Comparison of ENCODE assay signal across 9 cellular contexts in the genomic region with DNA sequence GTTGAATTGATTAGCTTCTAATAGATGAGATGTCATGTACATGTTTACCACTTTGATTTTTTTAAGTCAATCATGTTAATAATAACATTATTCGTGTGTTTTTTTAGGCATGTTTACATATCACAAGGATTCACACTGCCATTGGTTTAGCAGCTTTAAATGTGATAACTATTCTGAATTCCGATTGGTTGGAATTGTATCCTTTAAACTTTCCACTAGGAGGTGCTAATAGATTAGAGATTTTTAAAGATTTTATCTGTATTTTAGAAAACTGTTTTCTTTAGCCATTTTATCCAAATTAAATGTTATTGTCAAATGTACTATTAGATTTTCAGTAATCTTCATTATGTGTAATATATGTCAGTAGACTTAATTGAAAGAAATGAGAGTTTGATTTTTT.
DNase-seq lines count a peak whose midpoint lies in the region; ATAC-seq and TF ChIP-seq lines count a peak whose summit lies in the region.
"Had no signal": no experiment of that assay in that cellular context is flagged by ENCODE, and none has a peak within 500 bp of the region (broad histone marks: within the 10 kb centered on the region; RNA-seq: fewer than 3 reads in every experiment).

No MANE protein-coding gene starts in this region.

- no peak overlapping the region for H3K27ac Mint-ChIP-seq in stimulated activated memory B cell treated with anti-CD40 and anti-IgM and Interleukin-4, amounts not matched to agents 10 μg/mL and 1 μg/mL and 100 μg/mL, for 72 hours
- H3K27ac Mint-ChIP-seq: dendritic cell treated with granulocyte-macrophage colony-stimulating factor and Interleukin-4, amounts not matched to agents 40 ng/mL and 50 ng/mL, for 4 days had no signal

- WGBS in spleen, 5 donors: 49 to 70% (median 62%) methylated on average over 2 of the region's 2 CpGs

- in situ Hi-C loops in Panc1 (cut with HindIII; ENCODE audit: low pct_unique_long_range_greater_than_20kb, low sequenced_read_pairs): no loop called here

- BruUV-seq in HCT116 (replicated peaks; lab: Mats Ljungman, UMichigan) (no TSS peak), Panc1 (replicated peaks; lab: Mats Ljungman, UMichigan) (no TSS peak)

- DNase-seq in HCT116 (ENCODE audit: low read depth, low spot score) (peak; percentile 32), Panc1 (ENCODE audit: low read depth, low spot score) (no peak), fibroblast of the conjunctiva (ENCODE audit: low read depth) (peak; percentile 37), spleen (no peak)
- DNase-seq in activated CD4-positive, CD25-positive, alpha-beta regulatory T cell treated with anti-CD3 and anti-CD28 coated beads, Interleukin-2, amount 50 U/mL, for 72 hours: no peak

- H3K4me1 Mint-ChIP-seq in stimulated activated memory B cell treated with anti-CD40 and anti-IgM and Interleukin-4, amounts not matched to agents 10 μg/mL and 1 μg/mL and 100 μg/mL, for 72 hours: no peaks in the 10 kb centered on the region

- H3K9ac ChIP-seq in HCT116 (ENCODE audit: low read length): no peak overlapping the region

- no peak overlapping the region for H3K27ac ChIP-seq in HCT116 (ENCODE audit: low read depth, low read length)
- H3K27ac ChIP-seq in Panc1 (ENCODE audit: low read length): no peak overlapping the region
- no peak overlapping the region for H3K27ac ChIP-seq in spleen

- TF ChIP-seq CTCF in HCT116 (IDR thresholded peaks at IDR 0.05 in 2 of 3, conservative IDR thresholded peaks at IDR 0.05 in 1 of 3; ENCODE audit: borderline replicate concordance in 1 of 3, insufficient read depth in 1 of 3, low read depth in 2 of 3, low read length in 2 of 3) (peak; percentile 10 to 51 (median 40); a peak in 3 of 6 replicates), Panc1 (IDR thresholded peaks at IDR 0.05) (peak; percentile 15; the same call in 1 of the 2 replicates), spleen (IDR thresholded peaks at IDR 0.05 in 8 of 11, conservative IDR thresholded peaks at IDR 0.05 in 3 of 11) (peak in 7 of 11 experiments; percentile 17 to 49 (median 32))

- H3K4me1 ChIP-seq in HCT116 (ENCODE audit: control insufficient read depth in 1 of 2, insufficient read depth in 2 of 2, low read length in 2 of 2): no peaks in the 10 kb centered on the region
- no peaks in the 10 kb centered on the region for H3K4me1 ChIP-seq in Panc1 (ENCODE audit: control insufficient read depth, insufficient read depth, low read length)
- H3K4me1 ChIP-seq in spleen: no peaks in the 10 kb centered on the region

- no peak overlapping the region for H3K4me3 Mint-ChIP-seq in stimulated activated memory B cell treated with anti-CD40 and anti-IgM and Interleukin-4, amounts not matched to agents 10 μg/mL and 1 μg/mL and 100 μg/mL, for 72 hours
- H3K4me3 Mint-ChIP-seq: dendritic cell treated with granulocyte-macrophage colony-stimulating factor and Interleukin-4, amounts not matched to agents 40 ng/mL and 50 ng/mL, for 4 days had no signal

- peaks cover 10% of the 10 kb centered on the region for H3K36me3 Mint-ChIP-seq in stimulated activated memory B cell treated with anti-CD40 and anti-IgM and Interleukin-4, amounts not matched to agents 10 μg/mL and 1 μg/mL and 100 μg/mL, for 72 hours

- H3K27me3 ChIP-seq in HCT116 (ENCODE audit: insufficient read depth, low read length) (no peaks in the 10 kb centered on the region), Panc1 (ENCODE audit: control insufficient read depth, insufficient read depth, low read length) (no peaks in the 10 kb centered on the region), spleen (replicated peaks in 1 of 7) (no peaks in the 10 kb centered on the region)

- CTCF ChIA-PET in HCT116 (lab: Charles Lee) (interaction anchor here (0.7 to 1.4 kb wide), 7 partner anchors 13 to 420 kb away, joined by 3 to 6 read pairs (median 3); no protein-coding TSS in a partner anchor), Panc1 (lab: Charles Lee) (interaction anchor here (1.2 kb wide), 1 partner anchor 142 kb away, joined by 5 read pairs; no protein-coding TSS in a partner anchor)

- no peaks in the 10 kb centered on the region for H3K79me2 ChIP-seq in HCT116 (ENCODE audit: insufficient read depth, low read length)

- POLR2A ChIA-PET in HCT116 (lab: Charles Lee) (no interaction called here), Panc1 (lab: Charles Lee) (no interaction called here)

- intact Hi-C loops in HCT116 (cut with micrococcal nuclease): loop anchor here (1.0 to 10.0 kb wide), 2 partner anchors 142 to 251 kb away; no protein-coding TSS in a partner anchor
- intact Hi-C loops in Panc1 (cut with micrococcal nuclease; ENCODE audit: unreplicated experiment): loop anchor here (5.0 kb wide), 1 partner anchor 144 kb away; no protein-coding TSS in a partner anchor
- intact Hi-C loops in spleen (cut with DNase I; ENCODE audit: low total_unique reads): no loop called here

- H3K4me3 ChIP-seq in HCT116 (replicated peaks in 1 of 2; ENCODE audit: low read depth in 1 of 2, low read length in 2 of 2) (no peak overlapping the region), Panc1 (ENCODE audit: low read depth in 2 of 2, low read length in 2 of 2) (no peak overlapping the region), spleen (no peak overlapping the region)

- H3K36me3 ChIP-seq in HCT116 (ENCODE audit: control insufficient read depth in 1 of 2, insufficient read depth in 2 of 2, low read length in 2 of 2): no peaks in the 10 kb centered on the region
- no peaks in the 10 kb centered on the region; the same call in 1 of the 2 replicates for H3K36me3 ChIP-seq in Panc1 (ENCODE audit: control insufficient read depth, insufficient read depth, low read length)
- H3K36me3 ChIP-seq in spleen: no peaks in the 10 kb centered on the region

- H2AFZ ChIP-seq in HCT116 (ENCODE audit: low read depth, low read length, poor library complexity, severe bottlenecking): no peak overlapping the region

- TF ChIP-seq RAD21 in HCT116 (IDR thresholded peaks at IDR 0.05; ENCODE audit: low read depth): peak; percentile 53; the same call in 1 of the 2 replicates

- RAD21 ChIA-PET in HCT116 (lab: Charles Lee; ENCODE audit: low non-redundant PET in 1 of 2, low total read pairs in 2 of 2, uncharacterized antibody in 2 of 2, unreplicated experiment in 2 of 2): no interaction called here

- H3K9me2 ChIP-seq in HCT116 (ENCODE audit: insufficient read depth): no peaks in the 10 kb centered on the region

- H4K20me1 ChIP-seq in HCT116 (ENCODE audit: insufficient read depth): no peaks in the 10 kb centered on the region

- H3K9me3 Mint-ChIP-seq in stimulated activated memory B cell treated with anti-CD40 and anti-IgM and Interleukin-4, amounts not matched to agents 10 μg/mL and 1 μg/mL and 100 μg/mL, for 72 hours: no peaks in the 10 kb centered on the region
- H3K9me3 Mint-ChIP-seq: dendritic cell treated with granulocyte-macrophage colony-stimulating factor and Interleukin-4, amounts not matched to agents 40 ng/mL and 50 ng/mL, for 4 days had no signal

- H3K9me3 ChIP-seq in HCT116 (ENCODE audit: control insufficient read depth in 1 of 2, insufficient read depth in 1 of 2, low read depth in 1 of 2, low read length in 2 of 2) (no peaks in the 10 kb centered on the region), Panc1 (ENCODE audit: control insufficient read depth, insufficient read depth, low read depth, low read length) (no peaks in the 10 kb centered on the region), spleen (no peaks in the 10 kb centered on the region)

- no peak overlapping the region for H3K4me2 ChIP-seq in HCT116 (ENCODE audit: low read length)

- ATAC-seq in HCT116 (no peak), Panc1 (no peak), GM18868 (IDR thresholded peaks at IDR 0.05; ENCODE audit: unreplicated experiment) (no peak), HG02973 (IDR thresholded peaks at IDR 0.05; ENCODE audit: unreplicated experiment) (no peak)
- ATAC-seq in stimulated activated memory B cell treated with anti-CD40 and anti-IgM and Interleukin-4, amounts not matched to agents 10 μg/mL and 1 μg/mL and 100 μg/mL, for 72 hours: no peak

- H3K27me3 Mint-ChIP-seq in stimulated activated memory B cell treated with anti-CD40 and anti-IgM and Interleukin-4, amounts not matched to agents 10 μg/mL and 1 μg/mL and 100 μg/mL, for 72 hours: no peaks in the 10 kb centered on the region
- H3K27me3 Mint-ChIP-seq: dendritic cell treated with granulocyte-macrophage colony-stimulating factor and Interleukin-4, amounts not matched to agents 40 ng/mL and 50 ng/mL, for 4 days had no signal

- TF ChIP-seq POLR2A in HCT116 (IDR thresholded peaks at IDR 0.05; ENCODE audit: borderline replicate concordance, extremely low read depth, insufficient read depth, insufficient read length): no peak
- no peak for TF ChIP-seq POLR2A in spleen (IDR thresholded peaks at IDR 0.05)

TF ChIP-seq in HCT116, 20 proteins besides CTCF, POLR2A, EP300 and RAD21:
- TF ChIP-seq POLR2AphosphoS5 (IDR thresholded peaks at IDR 0.05; ENCODE audit: low read depth, low read length) (no peak), ZNF274 (IDR thresholded peaks at IDR 0.05; ENCODE audit: low read depth, low read length) (no peak)
- TF ChIP-seq, protein P1, sequence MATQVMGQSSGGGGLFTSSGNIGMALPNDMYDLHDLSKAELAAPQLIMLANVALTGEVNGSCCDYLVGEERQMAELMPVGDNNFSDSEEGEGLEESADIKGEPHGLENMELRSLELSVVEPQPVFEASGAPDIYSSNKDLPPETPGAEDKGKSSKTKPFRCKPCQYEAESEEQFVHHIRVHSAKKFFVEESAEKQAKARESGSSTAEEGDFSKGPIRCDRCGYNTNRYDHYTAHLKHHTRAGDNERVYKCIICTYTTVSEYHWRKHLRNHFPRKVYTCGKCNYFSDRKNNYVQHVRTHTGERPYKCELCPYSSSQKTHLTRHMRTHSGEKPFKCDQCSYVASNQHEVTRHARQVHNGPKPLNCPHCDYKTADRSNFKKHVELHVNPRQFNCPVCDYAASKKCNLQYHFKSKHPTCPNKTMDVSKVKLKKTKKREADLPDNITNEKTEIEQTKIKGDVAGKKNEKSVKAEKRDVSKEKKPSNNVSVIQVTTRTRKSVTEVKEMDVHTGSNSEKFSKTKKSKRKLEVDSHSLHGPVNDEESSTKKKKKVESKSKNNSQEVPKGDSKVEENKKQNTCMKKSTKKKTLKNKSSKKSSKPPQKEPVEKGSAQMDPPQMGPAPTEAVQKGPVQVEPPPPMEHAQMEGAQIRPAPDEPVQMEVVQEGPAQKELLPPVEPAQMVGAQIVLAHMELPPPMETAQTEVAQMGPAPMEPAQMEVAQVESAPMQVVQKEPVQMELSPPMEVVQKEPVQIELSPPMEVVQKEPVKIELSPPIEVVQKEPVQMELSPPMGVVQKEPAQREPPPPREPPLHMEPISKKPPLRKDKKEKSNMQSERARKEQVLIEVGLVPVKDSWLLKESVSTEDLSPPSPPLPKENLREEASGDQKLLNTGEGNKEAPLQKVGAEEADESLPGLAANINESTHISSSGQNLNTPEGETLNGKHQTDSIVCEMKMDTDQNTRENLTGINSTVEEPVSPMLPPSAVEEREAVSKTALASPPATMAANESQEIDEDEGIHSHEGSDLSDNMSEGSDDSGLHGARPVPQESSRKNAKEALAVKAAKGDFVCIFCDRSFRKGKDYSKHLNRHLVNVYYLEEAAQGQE (IDR thresholded peaks at IDR 0.05; ENCODE audit: low read depth): no peak

Comparison
In these comparisons a context has a peak if more than half of its experiments do, and no peak if none do; other contexts are left out.
1. DNase-seq: peak in HCT116 (single experiment) and fibroblast of the conjunctiva (single experiment); none in Panc1 (single experiment), spleen (single experiment) and activated CD4-positive, CD25-positive, alpha-beta regulatory T cell treated with anti-CD3 and anti-CD28 coated beads, Interleukin-2, amount 50 U/mL, for 72 hours (single experiment).
2. Peak in every context shown above with its lines, with median percentiles within 50 percentile points of each other: CTCF ChIP-seq.